In the genomic region with DNA sequence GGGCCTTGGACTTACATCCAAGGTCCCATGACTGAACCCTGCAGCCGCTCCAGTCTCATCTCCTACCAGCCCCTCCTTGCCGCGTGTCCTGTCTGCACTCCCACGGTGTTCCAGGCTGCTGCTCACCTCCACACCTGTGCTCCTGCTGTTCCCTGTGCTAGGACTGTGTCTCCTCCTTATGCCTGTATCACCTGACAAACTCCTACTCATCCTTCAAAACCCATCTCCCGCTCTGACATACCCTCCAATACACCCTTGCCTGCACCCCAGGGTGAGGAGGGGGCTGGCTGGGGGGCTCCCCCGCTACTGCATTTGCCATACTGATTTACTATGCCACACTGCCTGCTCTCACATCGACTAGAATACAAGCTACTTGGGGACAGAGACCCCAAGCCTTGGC, we compare ENCODE assay signal across 22 cellular contexts. TPM values are rescaled to one million over a fixed set of nuclear protein-coding genes. Genes with fewer than 3 reads are reported as not detected.
DNase-seq lines count a peak whose midpoint lies in the region; ATAC-seq and TF ChIP-seq lines count a peak whose summit lies in the region.
"Had no signal": no experiment of that assay in that cellular context is flagged by ENCODE, and none has a peak within 500 bp of the region (broad histone marks: within the 10 kb centered on the region; RNA-seq: fewer than 3 reads in every experiment).

No MANE protein-coding gene starts in this region.

- no peaks in the 10 kb centered on the region for H3K27me3 ChIP-seq in SJCRH30
- H3K27me3 ChIP-seq: Peyer's patch had no signal

- no peaks in the 10 kb centered on the region for H3K27me3 Mint-ChIP-seq in stimulated activated naive CD8-positive, alpha-beta T cell treated with anti-CD3 and anti-CD28 coated beads, Interleukin-15, Interleukin-2, amounts not matched to agents 100 ng/mL and 50 ng/mL, for 24 hours
- no peaks in the 10 kb centered on the region for H3K27me3 Mint-ChIP-seq in stimulated activated naive CD8-positive, alpha-beta T cell treated with anti-CD3 and anti-CD28 coated beads, Interleukin-15, amount 100 ng/mL, for 72 hours
- H3K27me3 Mint-ChIP-seq in activated CD8-positive, alpha-beta T cell treated with anti-CD3 and anti-CD28 coated beads for 36 hours, result no peaks in the 10 kb centered on the region
- no peaks in the 10 kb centered on the region for H3K27me3 Mint-ChIP-seq in naive thymus-derived CD8-positive, alpha-beta T cell

- POLR2A ChIA-PET in activated CD8-positive, alpha-beta T cell treated with anti-CD3 and anti-CD28 coated beads for 36 hours (lab: Charles Lee), result interaction anchor here (0.6 to 1.5 kb wide), 2 partner anchors 10 to 847 kb away, joined by 3 to 4 read pairs; no protein-coding TSS in a partner anchor
- POLR2A ChIA-PET in naive thymus-derived CD8-positive, alpha-beta T cell (lab: Charles Lee), result interaction anchor here (0.9 to 2.5 kb wide), 2 partner anchors 9 to 14 kb away, joined by 3 to 10 read pairs; no protein-coding TSS in a partner anchor

- no peaks in the 10 kb centered on the region for H3K9me3 Mint-ChIP-seq in stimulated activated naive CD8-positive, alpha-beta T cell treated with anti-CD3 and anti-CD28 coated beads, Interleukin-15, Interleukin-2, amounts not matched to agents 100 ng/mL and 50 ng/mL, for 24 hours
- no peaks in the 10 kb centered on the region for H3K9me3 Mint-ChIP-seq in stimulated activated naive CD8-positive, alpha-beta T cell treated with anti-CD3 and anti-CD28 coated beads, Interleukin-15, amount 100 ng/mL, for 72 hours
- no peaks in the 10 kb centered on the region for H3K9me3 Mint-ChIP-seq in activated CD8-positive, alpha-beta T cell treated with anti-CD3 and anti-CD28 coated beads for 36 hours
- H3K9me3 Mint-ChIP-seq in naive thymus-derived CD8-positive, alpha-beta T cell, result no peaks in the 10 kb centered on the region

- H3K4me3 Mint-ChIP-seq in stimulated activated naive CD8-positive, alpha-beta T cell treated with anti-CD3 and anti-CD28 coated beads, Interleukin-15, Interleukin-2, amounts not matched to agents 100 ng/mL and 50 ng/mL, for 24 hours, result no peak overlapping the region
- peak overlapping the region in 1 of 2 donors; percentile 68 for H3K4me3 Mint-ChIP-seq in stimulated activated naive CD8-positive, alpha-beta T cell treated with anti-CD3 and anti-CD28 coated beads, Interleukin-15, amount 100 ng/mL, for 72 hours
- H3K4me3 Mint-ChIP-seq in activated CD8-positive, alpha-beta T cell treated with anti-CD3 and anti-CD28 coated beads for 36 hours, result no peak overlapping the region
- peak overlapping the region in 8 of 10 donors; percentile 9 to 81 (median 36) for H3K4me3 Mint-ChIP-seq in naive thymus-derived CD8-positive, alpha-beta T cell

- DNase-seq in stimulated activated naive CD8-positive, alpha-beta T cell treated with anti-CD3 and anti-CD28 coated beads, Interleukin-15, amount 100 ng/mL, for 72 hours, result no peak
- no peak for DNase-seq in activated CD8-positive, alpha-beta T cell treated with anti-CD3 and anti-CD28 coated beads for 36 hours
- no peak for DNase-seq in naive thymus-derived CD8-positive, alpha-beta T cell
- no peak for DNase-seq in SJCRH30
- DNase-seq: DMS79; Kasumi-1; MM.1S; NCI-H1092; NCI-H146; NCI-H2029 treated with DMSO at 0.1 percent for 48 hours; NCI-H2171 treated with DMSO at 0.1 percent for 48 hours; NCI-H446; NK-92 treated with Interleukin-12 subunit alpha and Interleukin-12 subunit beta, amount 100 ng/mL, for 24 hours; Peyer's patch had no signal

- no peak overlapping the region for H3K27ac ChIP-seq in SJCRH30
- H3K27ac ChIP-seq: BLaER1 had no signal

- no peak for ATAC-seq in stimulated activated naive CD8-positive, alpha-beta T cell treated with anti-CD3 and anti-CD28 coated beads, Interleukin-15, amount 100 ng/mL, for 72 hours
- no peak for ATAC-seq in activated CD8-positive, alpha-beta T cell treated with anti-CD3 and anti-CD28 coated beads for 36 hours
- no peak for ATAC-seq in naive thymus-derived CD8-positive, alpha-beta T cell
- ATAC-seq in HG03039 (IDR thresholded peaks at IDR 0.05; ENCODE audit: unreplicated experiment) (no peak), HG02763 (IDR thresholded peaks at IDR 0.05; ENCODE audit: unreplicated experiment) (no peak), GM19463 (IDR thresholded peaks at IDR 0.05; ENCODE audit: unreplicated experiment) (no peak)

- no peak overlapping the region for H3K4me3 ChIP-seq in SJCRH30
- H3K4me3 ChIP-seq: BLaER1, HAP-1, Peyer's patch had no signal

- H3K4me1 ChIP-seq in SJCRH30, result peaks cover 51% of the 10 kb centered on the region

- intact Hi-C loops in activated CD8-positive, alpha-beta T cell treated with anti-CD3 and anti-CD28 coated beads for 36 hours (cut with micrococcal nuclease), result loop anchor here (10.0 kb wide), 1 partner anchor 339 kb away; no protein-coding TSS in a partner anchor

- H3K27ac Mint-ChIP-seq in stimulated activated naive CD8-positive, alpha-beta T cell treated with anti-CD3 and anti-CD28 coated beads, Interleukin-15, Interleukin-2, amounts not matched to agents 100 ng/mL and 50 ng/mL, for 24 hours, result peak overlapping the region; percentile 9
- no peak overlapping the region for H3K27ac Mint-ChIP-seq in stimulated activated naive CD8-positive, alpha-beta T cell treated with anti-CD3 and anti-CD28 coated beads, Interleukin-15, amount 100 ng/mL, for 72 hours
- peak overlapping the region; percentile 25 for H3K27ac Mint-ChIP-seq in activated CD8-positive, alpha-beta T cell treated with anti-CD3 and anti-CD28 coated beads for 36 hours
- peak overlapping the region in 8 of 10 donors; percentile 19 to 96 (median 83) for H3K27ac Mint-ChIP-seq in naive thymus-derived CD8-positive, alpha-beta T cell

- H3K4me1 Mint-ChIP-seq in stimulated activated naive CD8-positive, alpha-beta T cell treated with anti-CD3 and anti-CD28 coated beads, Interleukin-15, Interleukin-2, amounts not matched to agents 100 ng/mL and 50 ng/mL, for 24 hours (ENCODE audit: low read depth), result peaks cover 45% of the 10 kb centered on the region
- H3K4me1 Mint-ChIP-seq in stimulated activated naive CD8-positive, alpha-beta T cell treated with anti-CD3 and anti-CD28 coated beads, Interleukin-15, amount 100 ng/mL, for 72 hours, result peaks cover 64% of the 10 kb centered on the region
- H3K4me1 Mint-ChIP-seq in activated CD8-positive, alpha-beta T cell treated with anti-CD3 and anti-CD28 coated beads for 36 hours (ENCODE audit: low read depth), result peaks cover 50% of the 10 kb centered on the region
- H3K4me1 Mint-ChIP-seq in naive thymus-derived CD8-positive, alpha-beta T cell, result peaks cover 31 to 71% (median 60%) of the 10 kb centered on the region in 4 donors

- CTCF ChIA-PET in activated CD8-positive, alpha-beta T cell treated with anti-CD3 and anti-CD28 coated beads for 36 hours (lab: Charles Lee), result interaction anchor here (1.5 kb wide), 1 partner anchor 9 kb away, joined by 4 read pairs; no protein-coding TSS in a partner anchor

- H3K9me3 ChIP-seq in SJCRH30 (replicated peaks), result no peaks in the 10 kb centered on the region
- H3K9me3 ChIP-seq: BLaER1, HAP-1, Peyer's patch had no signal

- TF ChIP-seq CTCF in activated CD8-positive, alpha-beta T cell treated with anti-CD3 and anti-CD28 coated beads for 36 hours (IDR thresholded peaks at IDR 0.05), result no peak

- no peaks in the 10 kb centered on the region for H3K36me3 Mint-ChIP-seq in stimulated activated naive CD8-positive, alpha-beta T cell treated with anti-CD3 and anti-CD28 coated beads, Interleukin-15, Interleukin-2, amounts not matched to agents 100 ng/mL and 50 ng/mL, for 24 hours (ENCODE audit: low read depth)
- no peaks in the 10 kb centered on the region for H3K36me3 Mint-ChIP-seq in activated CD8-positive, alpha-beta T cell treated with anti-CD3 and anti-CD28 coated beads for 36 hours (ENCODE audit: low read depth)
- H3K36me3 Mint-ChIP-seq in naive thymus-derived CD8-positive, alpha-beta T cell, result no peaks in the 10 kb centered on the region

- H3K36me3 ChIP-seq in SJCRH30, result no peaks in the 10 kb centered on the region
- H3K36me3 ChIP-seq: BLaER1, HAP-1, Peyer's patch had no signal

RNA-seq across cellular contexts. Expression of a gene that starts 53.6 kb away (rescaled TPM):
- under 1 TPM; 0.29 to 0.31 TPM for total RNA-seq in activated CD8-positive, alpha-beta T cell treated with anti-CD3 and anti-CD28 coated beads for 36 hours
- not detected for total RNA-seq in naive thymus-derived CD8-positive, alpha-beta T cell
- not detected for polyA plus RNA-seq in naive thymus-derived CD8-positive, alpha-beta T cell
- total RNA-seq in SJCRH30 (2014; rRNA removed; shearing (Covaris generic)), result not detected in 2 replicates
- total RNA-seq: A673, SK-MEL-5 had no signal

Comparison
In these comparisons a context has a peak if more than half of its experiments do, and no peak if none do; other contexts are left out.
1. H3K27ac Mint-ChIP-seq: peak in stimulated activated naive CD8-positive, alpha-beta T cell treated with anti-CD3 and anti-CD28 coated beads, Interleukin-15, Interleukin-2, amounts not matched to agents 100 ng/mL and 50 ng/mL, for 24 hours (single experiment), activated CD8-positive, alpha-beta T cell treated with anti-CD3 and anti-CD28 coated beads for 36 hours (single experiment) and naive thymus-derived CD8-positive, alpha-beta T cell (8 of 10); none in stimulated activated naive CD8-positive, alpha-beta T cell treated with anti-CD3 and anti-CD28 coated beads, Interleukin-15, amount 100 ng/mL, for 72 hours (0 of 2).
2. H3K4me3 Mint-ChIP-seq: peak in naive thymus-derived CD8-positive, alpha-beta T cell (8 of 10); none in stimulated activated naive CD8-positive, alpha-beta T cell treated with anti-CD3 and anti-CD28 coated beads, Interleukin-15, Interleukin-2, amounts not matched to agents 100 ng/mL and 50 ng/mL, for 24 hours (single experiment) and activated CD8-positive, alpha-beta T cell treated with anti-CD3 and anti-CD28 coated beads for 36 hours (single experiment).